17 cellular contexts compared by ENCODE assay signal in genomic region chr21:27035791-27036190, GRCh38.
"Had no signal": no experiment of that assay in that cellular context is flagged by ENCODE, and none has a peak within 500 bp of the region (broad histone marks: within the 10 kb centered on the region; RNA-seq: fewer than 3 reads in every experiment).

No MANE protein-coding gene starts in this region.

- H3K36me3 ChIP-seq: ascending aorta, breast epithelium had no signal

- H3K4me1 ChIP-seq: ascending aorta, breast epithelium had no signal

- DNase-seq: activated CD8-positive, alpha-beta memory T cell treated with anti-CD3 and anti-CD28 coated beads for 24 hours; activated CD8-positive, alpha-beta memory T cell treated with anti-CD3 and anti-CD28 coated beads, Interleukin-2, amount 50 U/mL, for 48 hours; activated effector memory CD4-positive, alpha-beta T cell treated with anti-CD3 and anti-CD28 coated beads, Interleukin-2, amount 50 U/mL, for 16 hours; activated T-cell treated with anti-CD3 and anti-CD28 coated beads, Interleukin-2, amount 50 U/mL, for 48 hours; dermis blood vessel endothelial cell; effector memory CD4-positive, alpha-beta T cell; foreskin fibroblast; hypothalamus; nucleus accumbens; stimulated activated CD4-positive, alpha-beta T cell treated with anti-CD3 and anti-CD28 coated beads, Interleukin-12 subunit alpha, Interleukin-12 subunit beta, amount 100 ng/mL, for 4 hours; stimulated activated CD4-positive, alpha-beta T cell treated with anti-CD3 and anti-CD28 coated beads, Interleukin-1b, Interleukin-23, amount 100 ng/mL, for 48 hours; stimulated activated CD8-positive, alpha-beta memory T cell treated with anti-CD3 and anti-CD28 coated beads, Interleukin-4, amount 100 ng/mL, for 48 hours; stimulated activated naive CD4-positive, alpha-beta T cell had no signal

- H3K9me3 ChIP-seq: ascending aorta, breast epithelium had no signal

- H3K27me3 ChIP-seq: ascending aorta, breast epithelium had no signal

- ATAC-seq: activated CD4-positive, CD25-positive, alpha-beta regulatory T cell treated with anti-CD3 and anti-CD28 coated beads, Interleukin-2, amount 50 U/mL, for 24 hours had no signal

- H3K27ac ChIP-seq: ascending aorta, breast epithelium had no signal

- H3K4me3 ChIP-seq: ascending aorta, breast epithelium, lung had no signal
